ENCODE assay signal across 9 cellular contexts in the genomic region with DNA sequence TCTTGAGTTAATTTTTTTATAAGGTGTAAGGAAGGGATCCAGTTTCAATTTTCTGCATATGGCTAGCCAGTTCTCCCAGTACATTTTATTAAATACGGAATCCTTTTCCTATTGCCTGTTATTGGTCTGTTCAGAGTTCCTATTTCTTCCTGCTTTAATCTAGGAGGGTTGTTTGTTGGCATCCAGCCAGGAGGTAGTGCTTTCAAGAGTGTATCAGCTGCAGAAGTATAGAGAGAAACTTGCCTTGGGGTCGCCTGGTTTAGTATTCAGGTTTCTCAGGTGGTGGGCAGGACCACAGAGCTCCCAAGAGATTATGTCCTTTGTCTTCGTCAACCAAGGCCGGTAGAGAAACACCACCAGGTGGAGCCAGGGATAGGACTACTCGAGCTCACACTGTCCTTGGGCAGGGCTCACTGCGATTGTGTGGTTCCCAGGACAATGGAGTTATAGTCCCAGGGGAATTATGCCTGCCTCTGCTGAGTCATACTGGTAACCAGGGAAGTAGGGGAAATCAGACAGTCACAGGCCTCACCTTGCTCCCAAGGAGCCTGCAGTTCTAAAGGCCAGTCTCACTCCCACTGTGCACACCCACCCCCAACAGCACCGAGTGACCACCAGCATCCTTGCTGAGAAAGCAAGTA.
DNase-seq lines count a peak whose midpoint lies in the region; ATAC-seq, FAIRE-seq and TF ChIP-seq lines count a peak whose summit lies in the region.
"Had no signal": no experiment of that assay in that cellular context is flagged by ENCODE, and none has a peak within 500 bp of the region (broad histone marks: within the 10 kb centered on the region; RNA-seq: fewer than 3 reads in every experiment).

No MANE protein-coding gene starts in this region.

- H3K27ac ChIP-seq in endodermal cell (ENCODE audit: low read depth, low read length) (no peak overlapping the region), pancreas (no peak overlapping the region), ascending aorta (no peak overlapping the region)

- peak; percentile 66 for TF ChIP-seq CTCF in endodermal cell (conservative IDR thresholded peaks at IDR 0.05)
- no peak for TF ChIP-seq CTCF in pancreas (IDR thresholded peaks at IDR 0.05)
- TF ChIP-seq CTCF in ascending aorta (IDR thresholded peaks at IDR 0.05): no peak

- H3K36me3 ChIP-seq in endodermal cell (ENCODE audit: control insufficient read depth, insufficient read depth, low read length): no peaks in the 10 kb centered on the region
- no peaks in the 10 kb centered on the region for H3K36me3 ChIP-seq in pancreas
- H3K36me3 ChIP-seq in ascending aorta: no peaks in the 10 kb centered on the region

- no peak for FAIRE-seq in pancreas (lab: Jason Lieb, UNC)

- 53 to 100% methylated on average over 2 to 7 of the region's 7 CpGs for WGBS in endodermal cell (ENCODE audit: insufficient coverage in 1 of 2, insufficient read length in 1 of 2), 2 experiments
- WGBS in pancreas, 2 donors: 31 to 34% methylated on average over 7 of the region's 7 CpGs

- peaks cover 2% of the 10 kb centered on the region for H3K4me1 Mint-ChIP-seq in endodermal cell

- H3K9me3 Mint-ChIP-seq in endodermal cell: peaks cover 50% of the 10 kb centered on the region

- H3K4me3 Mint-ChIP-seq in endodermal cell: no peak overlapping the region

- DNase-seq in EH (ENCODE audit: low read depth) (peak; percentile 0), LoVo (ENCODE audit: low spot score) (peak; percentile 67), endodermal cell (peak; percentile 84), pancreas (no peak), ascending aorta (ENCODE audit: low spot score in 2 of 2) (no peak), NK-92 (lab: John Stamatoyannopoulos, UW; ENCODE audit: unreplicated experiment) (no peak)
- DNase-seq in activated CD4-positive, CD25-positive, alpha-beta regulatory T cell treated with anti-CD3 and anti-CD28 coated beads, Interleukin-2, amount 50 U/mL, for 72 hours: no peak

- intact Hi-C loops in pancreas (cut with DNase I) (no loop called here), ascending aorta (cut with DNase I) (no loop called here)

- H3K9me3 ChIP-seq in endodermal cell (ENCODE audit: control insufficient read depth, low read length) (no peaks in the 10 kb centered on the region), pancreas (no peaks in the 10 kb centered on the region), ascending aorta (no peaks in the 10 kb centered on the region)

- H3K36me3 Mint-ChIP-seq in endodermal cell (ENCODE audit: low read depth): no peaks in the 10 kb centered on the region

- H3K27ac Mint-ChIP-seq in endodermal cell: peak overlapping the region; percentile 71

- no peaks in the 10 kb centered on the region for H3K27me3 ChIP-seq in endodermal cell (ENCODE audit: control insufficient read depth, insufficient read depth, low read length, poor library complexity, severe bottlenecking)
- peaks cover 0 to 8% (median 1%) of the 10 kb centered on the region in 4 donors for H3K27me3 ChIP-seq in pancreas
- H3K27me3 ChIP-seq in ascending aorta: no peaks in the 10 kb centered on the region

- peak; percentile 86 for ATAC-seq in GM19467 (IDR thresholded peaks at IDR 0.05; ENCODE audit: unreplicated experiment)
- ATAC-seq in pancreas: no peak

- H3K4me1 ChIP-seq in endodermal cell (ENCODE audit: control insufficient read depth, insufficient read depth, low read length) (no peaks in the 10 kb centered on the region), pancreas (no peaks in the 10 kb centered on the region), ascending aorta (no peaks in the 10 kb centered on the region)

- no peak overlapping the region for H3K9ac ChIP-seq in endodermal cell (ENCODE audit: extremely low read depth, low read length, poor library complexity, severe bottlenecking)

- H3K4me3 ChIP-seq in endodermal cell (ENCODE audit: low read length) (no peak overlapping the region), pancreas (no peak overlapping the region), ascending aorta (no peak overlapping the region)
- H3K4me3 ChIP-seq: lung had no signal

- no peaks in the 10 kb centered on the region for H3K27me3 Mint-ChIP-seq in endodermal cell (ENCODE audit: insufficient read depth)

Comparison
In these comparisons a context has a peak if more than half of its experiments do, and no peak if none do; other contexts are left out.
1. DNase-seq: peak in EH (single experiment), LoVo (single experiment) and endodermal cell (single experiment); none in pancreas (0 of 6), ascending aorta (0 of 2), activated CD4-positive, CD25-positive, alpha-beta regulatory T cell treated with anti-CD3 and anti-CD28 coated beads, Interleukin-2, amount 50 U/mL, for 72 hours (single experiment) and NK-92 (single experiment).